ENCODE assay signal across 8 cellular contexts in genomic region chr10:102408728-102409603, GRCh38. TPM values are rescaled to one million over a fixed set of nuclear protein-coding genes. Genes with fewer than 3 reads are reported as not detected.
DNase-seq lines count a peak whose midpoint lies in the region; ATAC-seq, FAIRE-seq and TF ChIP-seq lines count a peak whose summit lies in the region.

No MANE protein-coding gene starts in this region.

- H3K4me3 ChIP-seq in CD4-positive, CD25-positive, alpha-beta regulatory T cell (ENCODE audit: low read depth, low read length), result no peak overlapping the region

- TF ChIP-seq CTCF in progenitor cell of endocrine pancreas (IDR thresholded peaks at IDR 0.05; ENCODE audit: unreplicated experiment), result no peak

- no peaks in the 10 kb centered on the region for H3K9me3 ChIP-seq in CD4-positive, CD25-positive, alpha-beta regulatory T cell (ENCODE audit: control insufficient read depth in 2 of 2, low read length in 2 of 2)

- FAIRE-seq in urothelium cell line (lab: Jason Lieb, UNC), result peak; percentile 91

- no peak overlapping the region for H3K27ac Mint-ChIP-seq in CD4-positive, CD25-positive, alpha-beta regulatory T cell
- H3K27ac Mint-ChIP-seq in progenitor cell of endocrine pancreas, result no peak overlapping the region

- ATAC-seq in CD4-positive, CD25-positive, alpha-beta regulatory T cell (ENCODE audit: low read depth in 2 of 2), result peak; percentile 42 to 65
- ATAC-seq in Right ventricle myocardium superior (ENCODE audit: poor library complexity), result peak; percentile 10
- no peak for ATAC-seq in HG03457 (IDR thresholded peaks at IDR 0.05; ENCODE audit: unreplicated experiment)

- intact Hi-C loops in Right ventricle myocardium superior (cut with DNase I), result no loop called here

- H3K27ac ChIP-seq in CD4-positive, CD25-positive, alpha-beta regulatory T cell (ENCODE audit: insufficient read depth, low read length, poor library complexity, severe bottlenecking), result peak overlapping the region; percentile 39

- H3K27me3 Mint-ChIP-seq in CD4-positive, CD25-positive, alpha-beta regulatory T cell, result peaks cover 44% of the 10 kb centered on the region
- peaks cover 65% of the 10 kb centered on the region for H3K27me3 Mint-ChIP-seq in progenitor cell of endocrine pancreas

- H3K36me3 ChIP-seq in CD4-positive, CD25-positive, alpha-beta regulatory T cell (ENCODE audit: control insufficient read depth, insufficient read depth, low read length), result no peaks in the 10 kb centered on the region

- H3K4me1 Mint-ChIP-seq in CD4-positive, CD25-positive, alpha-beta regulatory T cell, result peaks cover 6 to 35% (median 23%) of the 10 kb centered on the region in 4 donors
- peaks cover 15% of the 10 kb centered on the region for H3K4me1 Mint-ChIP-seq in progenitor cell of endocrine pancreas (ENCODE audit: low read depth)

- no peaks in the 10 kb centered on the region for H3K36me3 Mint-ChIP-seq in CD4-positive, CD25-positive, alpha-beta regulatory T cell
- H3K36me3 Mint-ChIP-seq in progenitor cell of endocrine pancreas (ENCODE audit: insufficient read depth), result no peaks in the 10 kb centered on the region

- peak overlapping the region; percentile 83 to 95 (median 86) for H3K4me3 Mint-ChIP-seq in CD4-positive, CD25-positive, alpha-beta regulatory T cell
- peak overlapping the region; percentile 68 for H3K4me3 Mint-ChIP-seq in progenitor cell of endocrine pancreas (ENCODE audit: low read depth)

- H3K4me1 ChIP-seq in CD4-positive, CD25-positive, alpha-beta regulatory T cell (ENCODE audit: control insufficient read depth, insufficient read depth, low read length, poor library complexity, severe bottlenecking), result peaks cover 33% of the 10 kb centered on the region

- DNase-seq in CD4-positive, CD25-positive, alpha-beta regulatory T cell, result peak; percentile 47 to 60 (median 58)
- DNase-seq in NCI-H69 (lab: John Stamatoyannopoulos, UW), result peak; percentile 60
- peak; percentile 67 for DNase-seq in activated gamma-delta T cell treated with anti-CD3 and anti-CD28 coated beads, Interleukin-2, amount 50 U/mL, for 16 hours (ENCODE audit: low read depth)
- no peak for DNase-seq in Right ventricle myocardium superior
- DNase-seq in progenitor cell of endocrine pancreas (ENCODE audit: low spot score, unreplicated experiment), result no peak
- peak; percentile 75 for DNase-seq in urothelium cell line (ENCODE audit: low spot score)
- no peak for DNase-seq in NOMO-1 treated with dmso at 0.1 percent for 144 hours (lab: John Stamatoyannopoulos, UW; ENCODE audit: unreplicated experiment)

- H3K9me3 Mint-ChIP-seq in CD4-positive, CD25-positive, alpha-beta regulatory T cell, result peaks cover 0 to 5% (median 0%) of the 10 kb centered on the region in 7 donors
- no peaks in the 10 kb centered on the region for H3K9me3 Mint-ChIP-seq in progenitor cell of endocrine pancreas (ENCODE audit: low read depth)

- H3K27me3 ChIP-seq in CD4-positive, CD25-positive, alpha-beta regulatory T cell (ENCODE audit: control insufficient read depth, insufficient read depth, low read length), result peaks cover 16% of the 10 kb centered on the region

RNA-seq across cellular contexts. Expression of gene PSD, which starts 9.6 kb away (rescaled TPM):
- 2.9 TPM for total RNA-seq in CD4-positive, CD25-positive, alpha-beta regulatory T cell
- polyA plus RNA-seq in CD4-positive, CD25-positive, alpha-beta regulatory T cell, result 1 to 10 TPM; 1.4 to 2.6 (median 1.9) TPM
- total RNA-seq in Right ventricle myocardium superior (0.89 TPM), progenitor cell of endocrine pancreas (8.9 and 10.7 TPM in 2 replicates)

RNA-seq across cellular contexts. Expression of gene FBXL15, which starts 11.7 kb away (rescaled TPM):
- total RNA-seq in CD4-positive, CD25-positive, alpha-beta regulatory T cell, result 12.8 TPM
- polyA plus RNA-seq in CD4-positive, CD25-positive, alpha-beta regulatory T cell, result 10 to 100 TPM; 25.2 to 40.1 (median 32.1) TPM
- total RNA-seq in Right ventricle myocardium superior (9.4 TPM), progenitor cell of endocrine pancreas (14.0 and 14.9 TPM in 2 replicates)

RNA-seq across cellular contexts. Expression of gene NFKB2, which starts 13.5 kb away (rescaled TPM):
- total RNA-seq in CD4-positive, CD25-positive, alpha-beta regulatory T cell, result 385 TPM
- 1 to 10 TPM; 6.3 to 8.2 (median 6.7) TPM for polyA plus RNA-seq in CD4-positive, CD25-positive, alpha-beta regulatory T cell
- total RNA-seq in Right ventricle myocardium superior (13.3 TPM), progenitor cell of endocrine pancreas (21.6 and 23.1 TPM in 2 replicates)

RNA-seq across cellular contexts. Expression of gene CUEDC2, which starts 23.4 kb away (rescaled TPM):
- total RNA-seq in CD4-positive, CD25-positive, alpha-beta regulatory T cell, result 29.4 TPM
- polyA plus RNA-seq in CD4-positive, CD25-positive, alpha-beta regulatory T cell, result 10 to 100 TPM; 50.8 to 60.6 (median 52.0) TPM
- total RNA-seq in Right ventricle myocardium superior, result 73.8 TPM
- 69.9 and 70.5 TPM in 2 replicates for total RNA-seq in progenitor cell of endocrine pancreas

RNA-seq across cellular contexts. Expression of gene C10orf95, which starts 42.4 kb away (rescaled TPM):
- 0.35 TPM for total RNA-seq in CD4-positive, CD25-positive, alpha-beta regulatory T cell
- polyA plus RNA-seq in CD4-positive, CD25-positive, alpha-beta regulatory T cell, result 1 to 10 TPM in 1 of 4 donors, under 1 TPM in 3; 0.40 to 1.1 (median 0.55) TPM
- total RNA-seq in Right ventricle myocardium superior (not detected), progenitor cell of endocrine pancreas (0.73 and 0.77 TPM in 2 replicates)

Comparison
In these comparisons a context has a peak if more than half of its experiments do, and no peak if none do; other contexts are left out.
1. DNase-seq: peak in CD4-positive, CD25-positive, alpha-beta regulatory T cell (3 of 3), NCI-H69 (single experiment), activated gamma-delta T cell treated with anti-CD3 and anti-CD28 coated beads, Interleukin-2, amount 50 U/mL, for 16 hours (single experiment) and urothelium cell line (single experiment); none in Right ventricle myocardium superior (single experiment), progenitor cell of endocrine pancreas (single experiment) and NOMO-1 treated with dmso at 0.1 percent for 144 hours (single experiment).
2. RNA of gene NFKB2, which starts 13.5 kb away (total RNA-seq): 385 TPM in CD4-positive, CD25-positive, alpha-beta regulatory T cell (single experiment); 21.6 to 23.1 TPM in progenitor cell of endocrine pancreas and 13.3 TPM in Right ventricle myocardium superior (single experiment); every median in the first group is over 10 times any median in the second.